In the genomic region with DNA sequence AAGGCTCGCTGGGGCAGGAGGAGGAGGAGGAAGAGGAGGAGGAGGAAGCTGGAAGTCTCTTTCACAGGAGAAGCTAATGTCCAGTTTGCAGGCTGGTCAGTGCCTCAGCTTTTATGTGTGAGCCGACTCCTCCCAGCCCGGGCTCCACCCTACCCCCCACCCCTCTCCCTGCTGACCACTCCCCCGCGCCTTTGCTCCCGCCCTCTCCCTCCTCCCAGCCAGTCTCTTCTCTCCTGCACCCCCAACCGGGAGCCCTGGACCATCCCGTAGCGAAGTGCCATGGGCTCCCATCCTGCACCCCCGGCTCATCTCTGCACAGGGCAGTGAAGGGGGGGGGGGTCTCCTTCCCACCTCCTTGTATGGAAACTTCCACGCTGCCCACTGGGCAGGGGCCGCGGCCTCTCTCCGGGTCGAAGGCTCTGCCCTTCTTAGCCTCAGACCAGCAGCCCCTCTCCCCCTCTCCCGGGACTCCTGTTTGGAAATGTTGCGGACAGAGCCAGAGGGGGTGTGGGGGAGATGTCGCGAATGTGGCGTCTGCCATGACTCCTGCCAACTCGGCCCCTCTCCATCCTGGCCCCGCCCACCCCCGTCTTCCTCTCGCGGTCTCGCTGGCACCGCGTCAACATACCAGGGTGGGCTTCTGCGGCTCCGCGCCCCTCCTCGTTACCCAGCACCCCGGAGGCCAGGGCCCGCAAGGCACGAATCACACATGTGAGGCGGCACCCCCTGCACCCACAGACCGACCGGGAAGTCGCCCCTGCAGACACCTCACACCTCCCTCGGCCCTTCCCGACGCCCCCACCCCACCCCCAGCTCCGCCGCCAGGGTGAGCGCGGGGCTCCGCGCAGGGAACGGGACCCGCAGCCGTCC, we compare ENCODE assay signal across 8 cellular contexts. TPM values are rescaled to one million over a fixed set of nuclear protein-coding genes. Genes with fewer than 3 reads are reported as not detected.
DNase-seq lines count a peak whose midpoint lies in the region; TF ChIP-seq lines count a peak whose summit lies in the region.

No MANE protein-coding gene starts in this region.

- peaks cover 7% of the 10 kb centered on the region for H3F3A ChIP-seq in neural progenitor cell (ENCODE audit: low read depth)
- no peaks in the 10 kb centered on the region for H3F3A ChIP-seq in MM.1S (ENCODE audit: insufficient read depth, low read length)

- H3K9ac ChIP-seq in neural progenitor cell (no peak overlapping the region), MM.1S (ENCODE audit: low read length) (no peak overlapping the region)

- 0 to 8% methylated on average over 5 to 11 of the region's 51 CpGs for WGBS in esophagus squamous epithelium, 2 donors

- peak overlapping the region; percentile 81 for H3K4me3 Mint-ChIP-seq in neural progenitor cell

- TF ChIP-seq POLR2A in esophagus squamous epithelium (IDR thresholded peaks at IDR 0.05): no peak

- H3K27me3 Mint-ChIP-seq in neural progenitor cell (ENCODE audit: insufficient read depth, low read depth): peaks cover 43% of the 10 kb centered on the region

- H4K20me1 ChIP-seq in neural progenitor cell (ENCODE audit: low read depth): peaks cover 20% of the 10 kb centered on the region
- H4K20me1 ChIP-seq in MM.1S (ENCODE audit: insufficient read depth, low read length): no peaks in the 10 kb centered on the region

- H3K9me3 ChIP-seq in esophagus squamous epithelium (no peaks in the 10 kb centered on the region), neural progenitor cell (ENCODE audit: low read depth) (no peaks in the 10 kb centered on the region), MM.1S (replicated peaks; ENCODE audit: insufficient read depth, low read length) (no peaks in the 10 kb centered on the region)

- H3K9me2 ChIP-seq in MM.1S (replicated peaks; ENCODE audit: insufficient read depth, low read length): no peaks in the 10 kb centered on the region

- no peaks in the 10 kb centered on the region for H3K9me3 Mint-ChIP-seq in neural progenitor cell

- DNase-seq in COLO829 (ENCODE audit: low spot score): peak; percentile 67
- DNase-seq in NCI-H460 (ENCODE audit: extremely low read depth, low read depth): peak; percentile 21
- no peak for DNase-seq in esophagus squamous epithelium (lab: John Stamatoyannopoulos, UW)
- peak; percentile 92 for DNase-seq in neural progenitor cell (ENCODE audit: low spot score)
- no peak for DNase-seq in MM.1S
- no peak for DNase-seq in D341Med (ENCODE audit: low spot score)
- no peak for DNase-seq in mesenteric fat pad (ENCODE audit: low spot score)
- no peak for DNase-seq in NCI-H446 (lab: John Stamatoyannopoulos, UW)

- H3K36me3 ChIP-seq in esophagus squamous epithelium (no peaks in the 10 kb centered on the region), neural progenitor cell (no peaks in the 10 kb centered on the region), MM.1S (replicated peaks; ENCODE audit: insufficient read depth, low read length) (no peaks in the 10 kb centered on the region)

- H3K27ac Mint-ChIP-seq in neural progenitor cell: no peak overlapping the region

- H3K79me2 ChIP-seq in neural progenitor cell (ENCODE audit: low read depth): no peaks in the 10 kb centered on the region
- H3K79me2 ChIP-seq in MM.1S (ENCODE audit: low read length): no peaks in the 10 kb centered on the region

- no peaks in the 10 kb centered on the region for H3K36me3 Mint-ChIP-seq in neural progenitor cell

- H3K4me3 ChIP-seq in esophagus squamous epithelium (peak overlapping the region in 3 of 4 donors; percentile 28 to 65 (median 42)), neural progenitor cell (peak overlapping the region; percentile 53), MM.1S (ENCODE audit: low read length) (no peak overlapping the region)

- H2AFZ ChIP-seq in neural progenitor cell (replicated peaks) (peak overlapping the region; percentile 53), MM.1S (ENCODE audit: low read length) (no peak overlapping the region)

- no peak for TF ChIP-seq CTCF in esophagus squamous epithelium (IDR thresholded peaks at IDR 0.05)
- TF ChIP-seq CTCF in neural progenitor cell (IDR thresholded peaks at IDR 0.05): no peak
- no peak for TF ChIP-seq CTCF in MM.1S (IDR thresholded peaks at IDR 0.05; ENCODE audit: low read length)

- peaks cover 6 to 44% (median 30%) of the 10 kb centered on the region in 3 donors for H3K4me1 ChIP-seq in esophagus squamous epithelium
- H3K4me1 ChIP-seq in neural progenitor cell: no peaks in the 10 kb centered on the region
- H3K4me1 ChIP-seq in MM.1S (ENCODE audit: low read length): no peaks in the 10 kb centered on the region

- H3K27ac ChIP-seq in esophagus squamous epithelium (peak overlapping the region in 2 of 4 donors; percentile 42 to 49), neural progenitor cell (no peak overlapping the region), MM.1S (ENCODE audit: low read length) (no peak overlapping the region)

- H3K4me2 ChIP-seq in neural progenitor cell (peak overlapping the region; percentile 93), MM.1S (ENCODE audit: low read depth, low read length) (no peak overlapping the region)

- H3K27me3 ChIP-seq in esophagus squamous epithelium (peaks cover 27 to 100% (median 29%) of the 10 kb centered on the region in 4 donors), neural progenitor cell (peaks cover 100% of the 10 kb centered on the region), MM.1S (replicated peaks; ENCODE audit: insufficient read depth, low read length) (peaks cover 82% of the 10 kb centered on the region)

- intact Hi-C loops in esophagus squamous epithelium (cut with DNase I): no loop called here

- H3K4me1 Mint-ChIP-seq in neural progenitor cell: peaks cover 17% of the 10 kb centered on the region

RNA-seq across cellular contexts. Expression of gene IGF2, which starts 1.8 kb away (rescaled TPM):
- 0.15 and 0.20 TPM in 2 replicates for total RNA-seq in NCI-H460 (2014; rRNA removed; shearing (Covaris generic))
- polyA plus RNA-seq in NCI-H460 (2014; cell fraction: nucleus; rRNA removed): not detected in 2 replicates
- 10 to 100 TPM in 1 of 4 donors, 1 to 10 TPM in 2, under 1 TPM in 1; 0.76 to 35.3 (median 2.8) TPM for total RNA-seq in esophagus squamous epithelium
- total RNA-seq in neural progenitor cell (ENCODE audit: low replicate concordance): 0.45 and 3.3 TPM in 2 replicates
- 148 TPM for total RNA-seq in mesenteric fat pad

RNA-seq across cellular contexts. Expression of gene INS, which starts 23.6 kb away (rescaled TPM):
- not detected in 2 replicates for total RNA-seq in NCI-H460 (2014; rRNA removed; shearing (Covaris generic))
- not detected in 2 replicates for polyA plus RNA-seq in NCI-H460 (2014; cell fraction: nucleus; rRNA removed)
- total RNA-seq in esophagus squamous epithelium (not detected), neural progenitor cell (ENCODE audit: low replicate concordance) (not detected in 2 replicates), mesenteric fat pad (0.74 TPM)

RNA-seq across cellular contexts. Expression of gene TH, which starts 34.2 kb away (rescaled TPM):
- not detected in 2 replicates for total RNA-seq in NCI-H460 (2014; rRNA removed; shearing (Covaris generic))
- polyA plus RNA-seq in NCI-H460 (2014; cell fraction: nucleus; rRNA removed): not detected in 2 replicates
- total RNA-seq in esophagus squamous epithelium (under 1 TPM in 2 of 4 donors, not detected in 2; 0.34 to 0.76 TPM), neural progenitor cell (ENCODE audit: low replicate concordance) (2.0 and 6.2 TPM in 2 replicates), mesenteric fat pad (not detected)

Comparison
In these comparisons a context has a peak if more than half of its experiments do, and no peak if none do; other contexts are left out.
1. DNase-seq: peak in COLO829 (single experiment), NCI-H460 (single experiment) and neural progenitor cell (single experiment); none in esophagus squamous epithelium (single experiment), MM.1S (single experiment), D341Med (single experiment), mesenteric fat pad (single experiment) and NCI-H446 (0 of 2).